17 cellular contexts compared by ENCODE assay signal in genomic region chr14:54174437-54174836, GRCh38.
DNase-seq lines count a peak whose midpoint lies in the region; ATAC-seq and TF ChIP-seq lines count a peak whose summit lies in the region.
"Had no signal": no experiment of that assay in that cellular context is flagged by ENCODE, and none has a peak within 500 bp of the region (broad histone marks: within the 10 kb centered on the region; RNA-seq: fewer than 3 reads in every experiment).

No MANE protein-coding gene starts in this region.

- H3K4me1 ChIP-seq in transverse colon (peaks cover 12 to 38% (median 21%) of the 10 kb centered on the region in 4 donors), body of pancreas (no peaks in the 10 kb centered on the region)

- H3K36me3 ChIP-seq in transverse colon, result no peaks in the 10 kb centered on the region
- H3K36me3 ChIP-seq in body of pancreas (replicated peaks in 1 of 2; ENCODE audit: insufficient read depth in 1 of 2, low read depth in 2 of 2), result no peaks in the 10 kb centered on the region
- no peaks in the 10 kb centered on the region for H3K36me3 ChIP-seq in WERI-Rb-1
- H3K36me3 ChIP-seq: BE2C had no signal

- H3K36me3 Mint-ChIP-seq in nephron (ENCODE audit: low read depth), result no peaks in the 10 kb centered on the region
- H3K36me3 Mint-ChIP-seq: activated naive CD4-positive, alpha-beta T cell treated with anti-CD3 and anti-CD28 coated beads, Interleukin-2, amount 50 U/mL, for 24 hours had no signal

- in situ Hi-C loops in transverse colon (cut with MboI; ENCODE audit: low pct_ligation_motif_present in 1 of 4, low pct_unique_long_range_greater_than_20kb in 1 of 4, low sequenced_read_pairs in 3 of 4), result no loop called here

- peak overlapping the region; percentile 83 to 91 (median 85) for H3K27ac Mint-ChIP-seq in nephron
- H3K27ac Mint-ChIP-seq: activated naive CD4-positive, alpha-beta T cell treated with anti-CD3 and anti-CD28 coated beads, Interleukin-2, amount 50 U/mL, for 24 hours had no signal

- H3K27me3 Mint-ChIP-seq in nephron (ENCODE audit: low read depth), result peaks cover 4% of the 10 kb centered on the region

- intact Hi-C loops in transverse colon (cut with DNase I; ENCODE audit: low total_unique reads) (loop anchor here (10.0 kb wide), 2 partner anchors 220 to 630 kb away; partner anchors contain the start of gene BMP4), body of pancreas (cut with DNase I) (loop anchor here (5.0 kb wide), 1 partner anchor 632 kb away; no protein-coding TSS in a partner anchor)

- H3K9me3 ChIP-seq in transverse colon (no peaks in the 10 kb centered on the region), body of pancreas (no peaks in the 10 kb centered on the region), WERI-Rb-1 (ENCODE audit: severe bottlenecking) (no peaks in the 10 kb centered on the region)
- H3K9me3 ChIP-seq: BE2C, mucosa of descending colon had no signal

- TF ChIP-seq EP300 in transverse colon (IDR thresholded peaks at IDR 0.05; ENCODE audit: low read depth), result no peak

- TF ChIP-seq CTCF in nephron (IDR thresholded peaks at IDR 0.05; ENCODE audit: unreplicated experiment in 3 of 3), result no peak
- no peak for TF ChIP-seq CTCF in transverse colon (IDR thresholded peaks at IDR 0.05)
- TF ChIP-seq CTCF in body of pancreas (IDR thresholded peaks at IDR 0.05), result no peak
- no peak for TF ChIP-seq CTCF in WERI-Rb-1 (IDR thresholded peaks at IDR 0.05; ENCODE audit: low read depth, low read length)

- H3K4me1 Mint-ChIP-seq in nephron, result peaks cover 49% of the 10 kb centered on the region
- H3K4me1 Mint-ChIP-seq: activated naive CD4-positive, alpha-beta T cell treated with anti-CD3 and anti-CD28 coated beads, Interleukin-2, amount 50 U/mL, for 24 hours had no signal

- no peak for TF ChIP-seq POLR2A in transverse colon (IDR thresholded peaks at IDR 0.05)
- TF ChIP-seq POLR2A in body of pancreas (IDR thresholded peaks at IDR 0.05), result no peak

- H3K4me3 Mint-ChIP-seq in nephron, result no peak overlapping the region
- H3K4me3 Mint-ChIP-seq: activated naive CD4-positive, alpha-beta T cell treated with anti-CD3 and anti-CD28 coated beads, Interleukin-2, amount 50 U/mL, for 24 hours had no signal

- DNase-seq in RPMI7951 (ENCODE audit: low read depth), result peak; percentile 22
- DNase-seq in fibroblast of gingiva (ENCODE audit: low read depth), result peak; percentile 19
- DNase-seq in transverse colon, result no peak
- DNase-seq in body of pancreas, result no peak
- DNase-seq in WERI-Rb-1, result no peak
- DNase-seq: activated T-cell treated with anti-CD3 and anti-CD28 coated beads, Interleukin-2, amount 50 U/mL, for 1 hour; BE2C; kidney glomerular epithelial cell; mucosa of descending colon; NCI-H1092; NCI-H2081; NCI-H510A treated with DMSO at 0.1 percent for 48 hours; occipital lobe; stimulated activated CD4-positive, alpha-beta T cell treated with anti-CD3 and anti-CD28 coated beads, Interleukin-2, amount 100 ng/mL, for 48 hours had no signal

- no peaks in the 10 kb centered on the region for H3K9me3 Mint-ChIP-seq in nephron
- H3K9me3 Mint-ChIP-seq: activated naive CD4-positive, alpha-beta T cell treated with anti-CD3 and anti-CD28 coated beads, Interleukin-2, amount 50 U/mL, for 24 hours had no signal

- H3K4me3 ChIP-seq in transverse colon (no peak overlapping the region), body of pancreas (no peak overlapping the region), WERI-Rb-1 (ENCODE audit: low read depth, low read length) (no peak overlapping the region)
- H3K4me3 ChIP-seq: mucosa of descending colon had no signal

- ATAC-seq in GM18520 (IDR thresholded peaks at IDR 0.05; ENCODE audit: unreplicated experiment) (no peak), body of pancreas (no peak)
- ATAC-seq: mucosa of descending colon had no signal

- H3K27me3 ChIP-seq in transverse colon (no peaks in the 10 kb centered on the region), body of pancreas (no peaks in the 10 kb centered on the region), WERI-Rb-1 (ENCODE audit: insufficient read depth, low read depth, severe bottlenecking) (peaks cover 80% of the 10 kb centered on the region)
- H3K27me3 ChIP-seq: BE2C had no signal

- H3K27ac ChIP-seq in transverse colon, result peak overlapping the region; percentile 1 to 39 (median 22)
- no peak overlapping the region for H3K27ac ChIP-seq in body of pancreas
- H3K27ac ChIP-seq in WERI-Rb-1, result no peak overlapping the region

- WGBS in transverse colon (ENCODE audit: low coverage in 1 of 2), 2 donors, result 83 to 88% methylated on average over 2 of the region's 2 CpGs
- 83% methylated on average over 2 of the region's 2 CpGs for WGBS in body of pancreas, 2 donors

Comparison
In these comparisons a context has a peak if more than half of its experiments do, and no peak if none do; other contexts are left out.
1. DNase-seq: peak in RPMI7951 (single experiment) and fibroblast of gingiva (single experiment); none in transverse colon (single experiment), body of pancreas (0 of 4) and WERI-Rb-1 (single experiment).
2. H3K27ac ChIP-seq: peak in transverse colon (4 of 4); none in body of pancreas (0 of 4) and WERI-Rb-1 (single experiment).